Comparison of ENCODE assay signal across 25 cellular contexts in the genomic region with DNA sequence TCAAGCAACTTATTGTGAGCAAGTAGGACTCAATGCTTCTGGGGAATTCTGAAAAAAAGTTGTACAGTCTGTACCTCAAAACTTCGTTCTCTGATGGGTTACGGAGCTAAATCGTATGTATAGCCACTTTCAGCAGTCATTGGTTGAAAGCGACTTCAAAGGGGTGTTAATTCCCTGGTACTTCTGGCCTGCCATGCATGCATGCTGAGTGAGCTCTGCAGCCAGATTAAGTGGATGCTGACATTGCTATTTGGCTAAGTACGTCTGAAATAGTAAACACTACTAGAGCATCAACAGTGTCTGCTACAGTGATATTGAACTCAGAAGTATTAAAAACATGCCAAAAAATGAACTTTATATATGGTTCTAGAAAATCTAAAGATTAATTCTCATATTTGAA.
DNase-seq lines count a peak whose midpoint lies in the region; ATAC-seq, FAIRE-seq and TF ChIP-seq lines count a peak whose summit lies in the region.
"Had no signal": no experiment of that assay in that cellular context is flagged by ENCODE, and none has a peak within 500 bp of the region (broad histone marks: within the 10 kb centered on the region; RNA-seq: fewer than 3 reads in every experiment).

No MANE protein-coding gene starts in this region.

- H4K8ac ChIP-seq in mesendoderm (ENCODE audit: low read depth, low read length) = no peak overlapping the region

- no peaks in the 10 kb centered on the region for H3K36me3 ChIP-seq in H7 (replicated peaks; ENCODE audit: control insufficient read depth, insufficient read depth, low read length)
- no peaks in the 10 kb centered on the region for H3K36me3 ChIP-seq in mesendoderm (ENCODE audit: control insufficient read depth, insufficient read depth, low read length)
- no peaks in the 10 kb centered on the region for H3K36me3 ChIP-seq in MG63
- H3K36me3 ChIP-seq: BLaER1, SJSA1 had no signal

- H3K4me3 ChIP-seq in A549 (no peak overlapping the region), H7 (ENCODE audit: insufficient read depth, low read depth, low read length) (no peak overlapping the region), choroid plexus epithelial cell (ENCODE audit: low read depth, low read length) (peak overlapping the region; percentile 17), mesendoderm (ENCODE audit: low read length) (no peak overlapping the region), MG63 (no peak overlapping the region)
- H3K4me3 ChIP-seq: BLaER1, GM12878, K562, SJSA1 had no signal

- H3K27me3 ChIP-seq in H7 (ENCODE audit: control insufficient read depth, insufficient read depth, low read length) (no peaks in the 10 kb centered on the region), mesendoderm (ENCODE audit: insufficient read depth, low read length, poor library complexity) (no peaks in the 10 kb centered on the region), MG63 (no peaks in the 10 kb centered on the region; the same call in 1 of the 2 replicates)
- H3K27me3 ChIP-seq: BLaER1, SJSA1 had no signal

- no peak overlapping the region for H3K23ac ChIP-seq in mesendoderm (ENCODE audit: low read length)

- H2AK5ac ChIP-seq in mesendoderm (ENCODE audit: low read length) = no peak overlapping the region

- no peak overlapping the region for H3K9ac ChIP-seq in mesendoderm (ENCODE audit: low read length)
- H3K9ac ChIP-seq: BLaER1 had no signal

- 14% methylated on average over 5 of the region's 5 CpGs for WGBS in A549 (ENCODE audit: missing lambda C conversion rate)
- no CpG with 5 or more reads among the region's 5 CpGs for WGBS in mesendoderm (ENCODE audit: extremely low coverage, insufficient coverage, low lambda C conversion rate)

- H3K18ac ChIP-seq in mesendoderm (ENCODE audit: low read length) = no peak overlapping the region

- H3K4me1 ChIP-seq in A549 = no peaks in the 10 kb centered on the region
- no peaks in the 10 kb centered on the region for H3K4me1 ChIP-seq in mesendoderm (ENCODE audit: control insufficient read depth, low read depth, low read length)
- H3K4me1 ChIP-seq: BLaER1, SJSA1 had no signal

- DNase-seq in A549 (ENCODE audit: low read depth in 1 of 2, low spot score in 1 of 2) = no peak
- DNase-seq in H7 = peak; percentile 8
- DNase-seq in choroid plexus epithelial cell (ENCODE audit: low read depth) = peak; percentile 4
- peak; percentile 30 for DNase-seq in mesendoderm
- DNase-seq in MG63 = no peak
- no peak for DNase-seq in H4 (ENCODE audit: low spot score)
- no peak for DNase-seq in NCI-H2107 treated with DMSO at 0.1 percent for 48 hours (lab: John Stamatoyannopoulos, UW; ENCODE audit: unreplicated experiment)
- DNase-seq: CD4-positive, CD25-positive, alpha-beta regulatory T cell; DMS53; H9; HFFc6; Kasumi-1; MV-4-11; NCI-H1105 treated with DMSO at 0.1 percent for 48 hours; NCI-H146; NCI-H2029; NCI-H526; Right ventricle myocardium superior; RPMI8226 had no signal

- no peak for TF ChIP-seq POLR2A in A549 (IDR thresholded peaks at IDR 0.05; ENCODE audit: low read length)

- ATAC-seq in A549 = no peak
- ATAC-seq: GM12878, K562 had no signal

- no peak for TF ChIP-seq CTCF in A549 (IDR thresholded peaks at IDR 0.05)
- TF ChIP-seq CTCF in choroid plexus epithelial cell (conservative IDR thresholded peaks at IDR 0.05; ENCODE audit: low read depth, low read length) = no peak

- no peak overlapping the region for H2BK120ac ChIP-seq in mesendoderm (ENCODE audit: low read depth, low read length)

- no peak overlapping the region for H2BK5ac ChIP-seq in mesendoderm (ENCODE audit: low read length)

- H3K4ac ChIP-seq in mesendoderm (ENCODE audit: low read depth, low read length) = no peak overlapping the region

- CTCF ChIA-PET in A549 (lab: Yijun Ruan, JAX) = no interaction called here

- POLR2A ChIA-PET in A549 (lab: Yijun Ruan, JAX) = no interaction called here

- no peak for TF ChIP-seq EP300 in A549 (IDR thresholded peaks at IDR 0.05)

- no peak overlapping the region for H2BK15ac ChIP-seq in mesendoderm (replicated peaks; ENCODE audit: low read depth)

- no peak overlapping the region for H4K5ac ChIP-seq in mesendoderm (ENCODE audit: low read length)

- 0 out of 3 replicates have a peak overlapping the region, but pooled peaks have one; percentile 15 for H3K4me2 ChIP-seq in A549
- H3K4me2 ChIP-seq in mesendoderm (ENCODE audit: low read length) = no peak overlapping the region
- H3K4me2 ChIP-seq: BLaER1 had no signal

- no peaks in the 10 kb centered on the region for H3K9me3 ChIP-seq in A549
- no peaks in the 10 kb centered on the region for H3K9me3 ChIP-seq in MG63
- H3K9me3 ChIP-seq: BLaER1, SJSA1 had no signal

- TF ChIP-seq RAD21 in A549 (conservative IDR thresholded peaks at IDR 0.05 in 1 of 2, IDR thresholded peaks at IDR 0.05 in 1 of 2) = no peak

- no peaks in the 10 kb centered on the region for H3K79me1 ChIP-seq in mesendoderm (ENCODE audit: low read length)

- no peak overlapping the region for H3K56ac ChIP-seq in mesendoderm (ENCODE audit: low read length)

- H3K27ac ChIP-seq in A549 = no peak overlapping the region
- H3K27ac ChIP-seq in mesendoderm (ENCODE audit: low read depth, low read length) = no peak overlapping the region
- H3K27ac ChIP-seq: BLaER1, SJSA1 had no signal

- no peak for FAIRE-seq in A549 (lab: Jason Lieb, UNC)
- FAIRE-seq: G401.6, GM12878, HTR-8/SVneo, K562 had no signal

- H3K79me2 ChIP-seq in mesendoderm (ENCODE audit: control insufficient read depth, insufficient read depth, low read length) = no peaks in the 10 kb centered on the region

TF ChIP-seq in A549, 52 proteins besides CTCF, POLR2A, EP300 and RAD21:
- TF ChIP-seq CHD4 (IDR thresholded peaks at IDR 0.05; ENCODE audit: borderline replicate concordance) (no peak), MYC (IDR thresholded peaks at IDR 0.05; ENCODE audit: borderline replicate concordance, low read length) (no peak), PHF8 (IDR thresholded peaks at IDR 0.05; ENCODE audit: borderline replicate concordance, low read depth) (no peak)
TF ChIP-seq in A549: peak in this region for 0.

Comparison
In these comparisons a context has a peak if more than half of its experiments do, and no peak if none do; other contexts are left out.
1. DNase-seq: peak in H7 (single experiment), choroid plexus epithelial cell (single experiment) and mesendoderm (single experiment); none in A549 (0 of 2), MG63 (single experiment), H4 (single experiment) and NCI-H2107 treated with DMSO at 0.1 percent for 48 hours (single experiment).